13 cellular contexts compared by ENCODE assay signal in genomic region chr13:84653915-84654534, GRCh38.
"Had no signal": no experiment of that assay in that cellular context is flagged by ENCODE, and none has a peak within 500 bp of the region (broad histone marks: within the 10 kb centered on the region; RNA-seq: fewer than 3 reads in every experiment).

No MANE protein-coding gene starts in this region.

- H3K9me3 ChIP-seq: esophagus muscularis mucosa, mucosa of descending colon, suprapubic skin, upper lobe of left lung had no signal

- H3K4me3 ChIP-seq: coronary artery, esophagus muscularis mucosa, mucosa of descending colon, suprapubic skin, upper lobe of left lung had no signal

- H3K27ac ChIP-seq: coronary artery, esophagus muscularis mucosa, suprapubic skin, upper lobe of left lung had no signal

- H3K27me3 ChIP-seq: esophagus muscularis mucosa, suprapubic skin, upper lobe of left lung had no signal

- H3K4me1 ChIP-seq: suprapubic skin, upper lobe of left lung had no signal

- H3K36me3 ChIP-seq: esophagus muscularis mucosa, suprapubic skin, upper lobe of left lung had no signal

- DNase-seq: activated CD4-positive, alpha-beta T cell treated with anti-CD3 and anti-CD28 coated beads, Interleukin-2, amount 10 ng/mL, durations not matched to agents 7 days and 5 days; activated naive CD8-positive, alpha-beta T cell treated with anti-CD3 and anti-CD28 coated beads for 36 hours; amygdala; effector CD4-positive, alpha-beta T cell; left colon; mucosa of descending colon; naive thymus-derived CD4-positive, alpha-beta T cell; posterior cingulate gyrus; SW 1271; upper lobe of left lung had no signal
